Comparison of ENCODE assay signal across 24 cellular contexts in genomic region chrX:24253030-24253429, GRCh38.
"Had no signal": no experiment of that assay in that cellular context is flagged by ENCODE, and none has a peak within 500 bp of the region (broad histone marks: within the 10 kb centered on the region; RNA-seq: fewer than 3 reads in every experiment).

No MANE protein-coding gene starts in this region.

- H3K4me3 ChIP-seq: adrenal gland, ascending aorta, gastroesophageal sphincter, lower lobe of right lung, neural progenitor cell, spleen, testis had no signal

- H3K36me3 Mint-ChIP-seq: activated naive CD8-positive, alpha-beta T cell; neural progenitor cell had no signal

- H3K36me3 ChIP-seq: adrenal gland, ascending aorta, gastroesophageal sphincter, lower lobe of right lung, neural progenitor cell, spleen, WERI-Rb-1 had no signal

- H3K27ac ChIP-seq: adrenal gland, ascending aorta, gastroesophageal sphincter, lower lobe of right lung, neural progenitor cell, spleen, testis, WERI-Rb-1 had no signal

- H3K4me3 Mint-ChIP-seq: activated naive CD8-positive, alpha-beta T cell; activated T-cell treated with anti-CD3 and anti-CD28 coated beads, Interleukin-2, amount 50 U/mL, for 24 hours; activated T-helper 17 cell treated with anti-CD3 and anti-CD28 coated beads, Interleukin-2, amount 50 U/mL, for 72 hours; central memory CD8-positive, alpha-beta T cell; naive B cell; neural progenitor cell had no signal

- DNase-seq: activated CD4-positive, CD25-positive, alpha-beta regulatory T cell treated with anti-CD3 and anti-CD28 coated beads, Interleukin-2, amount 50 U/mL, for 72 hours; activated CD8-positive, alpha-beta memory T cell treated with anti-CD3 and anti-CD28 coated beads, Interleukin-2, amount 50 U/mL, for 4 hours; activated naive CD4-positive, alpha-beta T cell; activated T-cell treated with anti-CD3 and anti-CD28 coated beads, Interleukin-2, amount 50 U/mL, for 24 hours; adrenal gland; effector memory CD4-positive, alpha-beta T cell; head of caudate nucleus; left cardiac atrium; lower lobe of right lung; mesendoderm; naive B cell; spleen; stimulated activated CD4-positive, alpha-beta T cell treated with anti-CD3 and anti-CD28 coated beads, Interleukin-4, amount 100 ng/mL, for 1 hour; stimulated activated naive CD4-positive, alpha-beta T cell; T-helper 1 cell; testis; trophoblast cell; WERI-Rb-1 had no signal

- H3K27me3 ChIP-seq: ascending aorta, gastroesophageal sphincter, neural progenitor cell, testis had no signal

- H3K4me1 Mint-ChIP-seq: activated T-helper 17 cell treated with anti-CD3 and anti-CD28 coated beads, Interleukin-2, amount 50 U/mL, for 72 hours; central memory CD8-positive, alpha-beta T cell; naive B cell; neural progenitor cell had no signal

- H3K4me1 ChIP-seq: adrenal gland, ascending aorta, gastroesophageal sphincter, lower lobe of right lung, spleen had no signal

- ATAC-seq: activated T-helper 17 cell treated with anti-CD3 and anti-CD28 coated beads, Interleukin-2, amount 50 U/mL, for 72 hours; gastroesophageal sphincter; left cardiac atrium; lower lobe of right lung had no signal

- H3K27ac Mint-ChIP-seq: activated naive CD8-positive, alpha-beta T cell; activated T-cell treated with anti-CD3 and anti-CD28 coated beads, Interleukin-2, amount 50 U/mL, for 24 hours; activated T-helper 17 cell treated with anti-CD3 and anti-CD28 coated beads, Interleukin-2, amount 50 U/mL, for 72 hours; naive B cell; neural progenitor cell had no signal

- H3K9me3 ChIP-seq: adrenal gland, ascending aorta, gastroesophageal sphincter, lower lobe of right lung, spleen, testis had no signal

- H3K9me3 Mint-ChIP-seq: activated T-cell treated with anti-CD3 and anti-CD28 coated beads, Interleukin-2, amount 50 U/mL, for 24 hours; activated T-helper 17 cell treated with anti-CD3 and anti-CD28 coated beads, Interleukin-2, amount 50 U/mL, for 72 hours; central memory CD8-positive, alpha-beta T cell; naive B cell; neural progenitor cell had no signal
